ENCODE assay signal across 8 cellular contexts in genomic region chr12:42756841-42757661, GRCh38.
DNase-seq lines count a peak whose midpoint lies in the region; ATAC-seq and TF ChIP-seq lines count a peak whose summit lies in the region.

No MANE protein-coding gene starts in this region.

- ATAC-seq in GM21619 (IDR thresholded peaks at IDR 0.05; ENCODE audit: unreplicated experiment), result peak; percentile 56

- H3K4me1 ChIP-seq in MM.1S (ENCODE audit: low read length), result no peaks in the 10 kb centered on the region
- H3K4me1 ChIP-seq in tibial artery, result peaks cover 0 to 12% (median 3%) of the 10 kb centered on the region in 4 donors

- DNase-seq in MM.1S (peak; percentile 15), fibroblast of mammary gland (ENCODE audit: low read depth) (peak; percentile 89), smooth muscle cell of the brain vasculature (ENCODE audit: low read depth, low spot score) (peak; percentile 89), tibial artery (no peak), NCI-H446 treated with DMSO at 0.1 percent for 48 hours (lab: John Stamatoyannopoulos, UW) (no peak)
- DNase-seq in stimulated activated naive CD4-positive, alpha-beta T cell (lab: John Stamatoyannopoulos, UW), result no peak
- DNase-seq in activated CD4-positive, alpha-beta T cell treated with anti-CD3 and anti-CD28 coated beads for 4 hours, result no peak

- H3F3A ChIP-seq in MM.1S (ENCODE audit: insufficient read depth, low read length), result no peaks in the 10 kb centered on the region

- H2AFZ ChIP-seq in MM.1S (ENCODE audit: low read length), result no peak overlapping the region

- H3K9me3 ChIP-seq in MM.1S (replicated peaks; ENCODE audit: insufficient read depth, low read length) (no peaks in the 10 kb centered on the region), tibial artery (no peaks in the 10 kb centered on the region)

- H3K27me3 ChIP-seq in MM.1S (replicated peaks; ENCODE audit: insufficient read depth, low read length) (no peaks in the 10 kb centered on the region), tibial artery (no peaks in the 10 kb centered on the region)

- intact Hi-C loops in tibial artery (cut with DNase I; ENCODE audit: low total_unique reads), result no loop called here

- H3K9ac ChIP-seq in MM.1S (ENCODE audit: low read length), result no peak overlapping the region

- H3K4me2 ChIP-seq in MM.1S (ENCODE audit: low read depth, low read length), result no peak overlapping the region

- H3K9me2 ChIP-seq in MM.1S (replicated peaks; ENCODE audit: insufficient read depth, low read length), result no peaks in the 10 kb centered on the region

- no peak for TF ChIP-seq CTCF in MM.1S (IDR thresholded peaks at IDR 0.05; ENCODE audit: low read length)
- no peak for TF ChIP-seq CTCF in fibroblast of mammary gland (conservative IDR thresholded peaks at IDR 0.05; ENCODE audit: control insufficient read depth, insufficient read depth, low read depth, low read length)
- no peak for TF ChIP-seq CTCF in tibial artery (IDR thresholded peaks at IDR 0.05)

- H3K27ac ChIP-seq in MM.1S (ENCODE audit: low read length) (no peak overlapping the region), tibial artery (no peak overlapping the region)

- H3K36me3 ChIP-seq in MM.1S (replicated peaks; ENCODE audit: insufficient read depth, low read length), result no peaks in the 10 kb centered on the region
- no peaks in the 10 kb centered on the region for H3K36me3 ChIP-seq in tibial artery

- no peak overlapping the region for H3K4me3 ChIP-seq in MM.1S (ENCODE audit: low read length)
- H3K4me3 ChIP-seq in fibroblast of mammary gland (ENCODE audit: control insufficient read depth, low read depth, low read length), result no peak overlapping the region
- H3K4me3 ChIP-seq in tibial artery, result no peak overlapping the region

- no peaks in the 10 kb centered on the region for H4K20me1 ChIP-seq in MM.1S (ENCODE audit: insufficient read depth, low read length)

- H3K79me2 ChIP-seq in MM.1S (ENCODE audit: low read length), result no peaks in the 10 kb centered on the region

Comparison
In these comparisons a context has a peak if more than half of its experiments do, and no peak if none do; other contexts are left out.
1. DNase-seq: peak in MM.1S (single experiment), fibroblast of mammary gland (single experiment) and smooth muscle cell of the brain vasculature (single experiment); none in tibial artery (0 of 2), stimulated activated naive CD4-positive, alpha-beta T cell (0 of 6), activated CD4-positive, alpha-beta T cell treated with anti-CD3 and anti-CD28 coated beads for 4 hours (0 of 2) and NCI-H446 treated with DMSO at 0.1 percent for 48 hours (single experiment).